In the genomic region with DNA sequence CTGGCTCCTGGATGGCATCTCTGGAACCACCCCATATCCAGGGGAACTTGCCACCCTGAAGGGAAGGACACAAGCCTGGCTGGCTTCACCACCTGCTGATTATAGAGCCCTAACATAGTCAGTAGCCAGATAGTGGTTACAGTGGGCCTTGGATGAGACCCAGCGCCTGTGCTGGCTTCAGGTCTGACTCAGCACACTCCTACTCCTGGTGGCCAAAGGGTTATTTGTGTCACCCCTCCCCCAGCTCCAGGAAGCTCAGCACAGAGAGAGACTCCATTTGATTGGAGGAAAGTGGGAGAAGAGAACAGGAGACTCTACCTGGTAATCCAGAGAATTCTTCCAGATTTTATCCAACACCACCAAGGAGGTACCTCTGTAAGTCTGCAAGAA, we compare ENCODE assay signal across 9 cellular contexts.
DNase-seq lines count a peak whose midpoint lies in the region; ATAC-seq and FAIRE-seq lines count a peak whose summit lies in the region.
"Had no signal": no experiment of that assay in that cellular context is flagged by ENCODE, and none has a peak within 500 bp of the region (broad histone marks: within the 10 kb centered on the region; RNA-seq: fewer than 3 reads in every experiment).

No MANE protein-coding gene starts in this region.

- ATAC-seq in GM18499 (IDR thresholded peaks at IDR 0.05; ENCODE audit: insufficient read depth, unreplicated experiment) (peak; percentile 86), GM21381 (IDR thresholded peaks at IDR 0.05; ENCODE audit: unreplicated experiment) (no peak)

- peak; percentile 80 for FAIRE-seq in RCC 7860 (lab: Jason Lieb, UNC)

- DNase-seq in HCEC 1CT: peak; percentile 74
- DNase-seq in RCC 7860 (ENCODE audit: low spot score): peak; percentile 74
- DNase-seq in iPS-NIHi7 (ENCODE audit: extremely low spot score): peak; percentile 30
- no peak for DNase-seq in putamen (ENCODE audit: low spot score)
- no peak for DNase-seq in SHP77 treated with DMSO at 0.1 percent for 48 hours (lab: John Stamatoyannopoulos, UW)
- no peak for DNase-seq in cortex of kidney (lab: John Stamatoyannopoulos, UW)
- DNase-seq: activated effector memory CD4-positive, alpha-beta T cell treated with anti-CD3 and anti-CD28 coated beads, Interleukin-2, amount 50 U/mL, for 16 hours had no signal

Comparison
In these comparisons a context has a peak if more than half of its experiments do, and no peak if none do; other contexts are left out.
1. DNase-seq: peak in HCEC 1CT (single experiment), RCC 7860 (single experiment) and iPS-NIHi7 (single experiment); none in putamen (single experiment), SHP77 treated with DMSO at 0.1 percent for 48 hours (single experiment) and cortex of kidney (single experiment).